1 cellular context compared by ENCODE assay signal in the genomic region with DNA sequence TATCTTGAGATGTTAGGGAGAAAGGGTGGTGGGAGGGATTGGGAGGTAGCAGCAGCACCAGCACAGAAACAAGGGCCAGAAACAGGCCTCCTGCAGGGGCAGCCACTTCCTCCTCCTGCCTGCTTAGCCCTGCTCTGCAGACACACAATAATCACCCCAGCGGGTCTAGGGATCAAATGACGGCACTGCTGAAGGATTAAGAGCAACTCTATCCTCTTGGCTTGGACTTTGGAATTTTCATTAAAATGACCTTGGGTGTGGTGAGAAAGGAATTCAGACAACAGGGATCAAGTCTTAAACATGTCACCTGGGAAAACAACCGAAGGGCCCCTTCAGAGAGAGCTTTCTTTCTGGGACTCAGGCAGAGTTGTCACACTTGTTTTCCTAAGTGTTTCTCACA.
TF ChIP-seq lines count a peak whose summit lies in the region.

No MANE protein-coding gene starts in this region.

TF ChIP-seq in HCT116, 20 proteins besides CTCF, POLR2A, EP300 and RAD21:
- TF ChIP-seq TCF7L2 (IDR thresholded peaks at IDR 0.05; ENCODE audit: borderline replicate concordance, extremely low read depth, insufficient read depth, insufficient read length) (peak; percentile 69), CBX3 (IDR thresholded peaks at IDR 0.05; ENCODE audit: low read depth) (no peak)
TF ChIP-seq in HCT116: peak in this region for 1.
